ENCODE assay signal across 24 cellular contexts in the genomic region with DNA sequence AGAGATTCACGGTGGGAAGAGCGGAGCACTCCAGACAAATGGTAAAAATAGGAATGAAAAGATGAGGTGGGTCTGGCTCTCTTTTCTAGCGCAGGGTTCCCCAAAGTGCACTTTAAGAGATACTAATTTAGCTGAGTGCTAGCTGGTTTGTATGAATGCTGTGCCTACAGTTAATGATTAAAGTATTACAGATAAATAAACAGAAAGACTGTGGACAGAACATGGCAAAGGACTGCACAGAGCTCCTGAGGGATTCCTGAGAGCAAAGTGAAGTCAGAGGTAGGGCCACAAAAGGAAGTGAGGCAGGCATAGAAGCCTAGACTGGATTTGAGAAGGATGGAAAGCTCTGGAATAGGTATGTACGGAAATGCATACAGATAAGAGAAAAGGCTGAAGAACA.
DNase-seq lines count a peak whose midpoint lies in the region; ATAC-seq, FAIRE-seq and TF ChIP-seq lines count a peak whose summit lies in the region.
"Had no signal": no experiment of that assay in that cellular context is flagged by ENCODE, and none has a peak within 500 bp of the region (broad histone marks: within the 10 kb centered on the region; RNA-seq: fewer than 3 reads in every experiment).

No MANE protein-coding gene starts in this region.

- H3K9me3 ChIP-seq in body of pancreas (no peaks in the 10 kb centered on the region), pancreas (peaks cover 0 to 3% (median 0%) of the 10 kb centered on the region in 4 donors), MG63 (no peaks in the 10 kb centered on the region)
- H3K9me3 ChIP-seq: BE2C, Caco-2, Peyer's patch had no signal

- intact Hi-C loops in activated CD4-positive, alpha-beta T cell treated with anti-CD3 and anti-CD28 coated beads for 36 hours (cut with DNase I, micrococcal nuclease): no loop called here
- intact Hi-C loops in body of pancreas (cut with DNase I): no loop called here
- intact Hi-C loops in pancreas (cut with DNase I): no loop called here

- POLR2A ChIA-PET in activated CD4-positive, alpha-beta T cell treated with anti-CD3 and anti-CD28 coated beads for 36 hours (lab: Charles Lee): interaction anchor here (0.6 kb wide), 1 partner anchor 114 kb away, joined by 8 read pairs; no protein-coding TSS in a partner anchor
- POLR2A ChIA-PET in naive thymus-derived CD8-positive, alpha-beta T cell (lab: Charles Lee): no interaction called here

- peaks cover 0 to 4% of the 10 kb centered on the region in 2 donors for H3K36me3 ChIP-seq in body of pancreas (replicated peaks in 1 of 2; ENCODE audit: insufficient read depth in 1 of 2, low read depth in 2 of 2)
- no peaks in the 10 kb centered on the region for H3K36me3 ChIP-seq in pancreas
- H3K36me3 ChIP-seq in MG63: no peaks in the 10 kb centered on the region
- H3K36me3 ChIP-seq: BE2C had no signal

- H3K9me3 Mint-ChIP-seq in activated CD4-positive, alpha-beta T cell treated with anti-CD3 and anti-CD28 coated beads for 36 hours (ENCODE audit: low read depth): no peaks in the 10 kb centered on the region
- no peaks in the 10 kb centered on the region for H3K9me3 Mint-ChIP-seq in naive thymus-derived CD8-positive, alpha-beta T cell
- H3K9me3 Mint-ChIP-seq: CD4-positive, CD25-positive, alpha-beta regulatory T cell; H9 had no signal

- H3K27me3 Mint-ChIP-seq in activated CD4-positive, alpha-beta T cell treated with anti-CD3 and anti-CD28 coated beads for 36 hours: no peaks in the 10 kb centered on the region
- no peaks in the 10 kb centered on the region for H3K27me3 Mint-ChIP-seq in naive thymus-derived CD8-positive, alpha-beta T cell
- H3K27me3 Mint-ChIP-seq: CD4-positive, CD25-positive, alpha-beta regulatory T cell had no signal

- DNase-seq in activated CD4-positive, alpha-beta T cell treated with anti-CD3 and anti-CD28 coated beads for 36 hours: no peak
- DNase-seq in activated CD4-positive, alpha-beta T cell treated with anti-CD3 and anti-CD28 coated beads, Interleukin-2, amount 50 U/mL, for 1 hour: no peak
- DNase-seq in Caki2 (ENCODE audit: low read depth) (peak; percentile 31), body of pancreas (no peak), pancreas (no peak), MG63 (no peak), NCI-H2171 treated with DMSO at 0.1 percent for 48 hours (lab: John Stamatoyannopoulos, UW) (no peak)
- no peak for DNase-seq in naive thymus-derived CD8-positive, alpha-beta T cell
- DNase-seq: 8988T; BE2C; Caco-2; CD4-positive, CD25-positive, alpha-beta regulatory T cell; DMS153; EL; H9; NCI-H1105 treated with DMSO at 0.1 percent for 48 hours; NCI-H1694 treated with DMSO at 0.1 percent for 48 hours; NCI-H510A; NCI-H748 treated with DMSO at 0.1 percent for 48 hours; NK-92 treated with Interleukin-12 subunit alpha and Interleukin-12 subunit beta, amount 100 ng/mL, for 24 hours; Peyer's patch had no signal

- TF ChIP-seq CTCF in body of pancreas (IDR thresholded peaks at IDR 0.05) (no peak), pancreas (IDR thresholded peaks at IDR 0.05) (no peak)

- peaks cover 19% of the 10 kb centered on the region for H3K4me1 ChIP-seq in body of pancreas
- H3K4me1 ChIP-seq in pancreas: peaks cover 5 to 13% (median 11%) of the 10 kb centered on the region in 3 donors
- H3K4me1 ChIP-seq: BE2C, Peyer's patch had no signal

- FAIRE-seq in pancreas (lab: Jason Lieb, UNC): no peak
- FAIRE-seq: GM12878, HTR-8/SVneo had no signal

- no peak overlapping the region for H3K4me3 Mint-ChIP-seq in activated CD4-positive, alpha-beta T cell treated with anti-CD3 and anti-CD28 coated beads for 36 hours
- no peak overlapping the region for H3K4me3 Mint-ChIP-seq in naive thymus-derived CD8-positive, alpha-beta T cell
- H3K4me3 Mint-ChIP-seq: CD4-positive, CD25-positive, alpha-beta regulatory T cell; H9 had no signal

- no peak overlapping the region for H3K4me3 ChIP-seq in body of pancreas
- no peak overlapping the region for H3K4me3 ChIP-seq in pancreas
- no peak overlapping the region for H3K4me3 ChIP-seq in MG63
- H3K4me3 ChIP-seq: GM12878, Peyer's patch had no signal

- in situ Hi-C loops in Caki2 (cut with HindIII; ENCODE audit: low pct_unique_long_range_greater_than_20kb, low sequenced_read_pairs): no loop called here

- WGBS in body of pancreas, 2 donors: 47 to 52% methylated on average over 4 of the region's 4 CpGs
- 41 to 50% methylated on average over 4 of the region's 4 CpGs for WGBS in pancreas, 2 donors

- ATAC-seq in activated CD4-positive, alpha-beta T cell treated with anti-CD3 and anti-CD28 coated beads for 36 hours: no peak
- peak; percentile 50 for ATAC-seq in body of pancreas
- peak; percentile 72 to 88 (median 80) for ATAC-seq in pancreas
- ATAC-seq in naive thymus-derived CD8-positive, alpha-beta T cell: no peak
- ATAC-seq: GM12878 had no signal

- peaks cover 37% of the 10 kb centered on the region for H3K36me3 Mint-ChIP-seq in activated CD4-positive, alpha-beta T cell treated with anti-CD3 and anti-CD28 coated beads for 36 hours (ENCODE audit: low read depth)
- H3K36me3 Mint-ChIP-seq in naive thymus-derived CD8-positive, alpha-beta T cell: peaks cover 12 to 61% (median 32%) of the 10 kb centered on the region in 3 donors

- no peaks in the 10 kb centered on the region for H3K27me3 ChIP-seq in body of pancreas
- no peaks in the 10 kb centered on the region for H3K27me3 ChIP-seq in pancreas
- no peaks in the 10 kb centered on the region for H3K27me3 ChIP-seq in MG63
- H3K27me3 ChIP-seq: BE2C, Peyer's patch had no signal

- CTCF ChIA-PET in activated CD4-positive, alpha-beta T cell treated with anti-CD3 and anti-CD28 coated beads for 36 hours (lab: Charles Lee): interaction anchor here (0.7 kb wide), 2 partner anchors 45 to 792 kb away, joined by 3 to 5 read pairs; no protein-coding TSS in a partner anchor

- peak overlapping the region; percentile 2 for H3K27ac Mint-ChIP-seq in activated CD4-positive, alpha-beta T cell treated with anti-CD3 and anti-CD28 coated beads for 36 hours
- H3K27ac Mint-ChIP-seq in naive thymus-derived CD8-positive, alpha-beta T cell: no peak overlapping the region

- TF ChIP-seq POLR2A in body of pancreas (IDR thresholded peaks at IDR 0.05): no peak

- no peak overlapping the region for H3K27ac ChIP-seq in body of pancreas
- no peak overlapping the region for H3K27ac ChIP-seq in pancreas
- H3K27ac ChIP-seq: HL-60, Peyer's patch had no signal

- H3K4me1 Mint-ChIP-seq in activated CD4-positive, alpha-beta T cell treated with anti-CD3 and anti-CD28 coated beads for 36 hours: peaks cover 54% of the 10 kb centered on the region
- no peaks in the 10 kb centered on the region for H3K4me1 Mint-ChIP-seq in naive thymus-derived CD8-positive, alpha-beta T cell

Comparison
In these comparisons a context has a peak if more than half of its experiments do, and no peak if none do; other contexts are left out.
1. ATAC-seq: peak in body of pancreas (single experiment) and pancreas (4 of 4); none in activated CD4-positive, alpha-beta T cell treated with anti-CD3 and anti-CD28 coated beads for 36 hours (single experiment) and naive thymus-derived CD8-positive, alpha-beta T cell (0 of 2).